8 cellular contexts compared by ENCODE assay signal in genomic region chr1:113905435-113905861, GRCh38. TPM values are rescaled to one million over a fixed set of nuclear protein-coding genes. Genes with fewer than 3 reads are reported as not detected.
DNase-seq lines count a peak whose midpoint lies in the region; ATAC-seq and TF ChIP-seq lines count a peak whose summit lies in the region.

No MANE protein-coding gene starts in this region.

- H3K4me2 ChIP-seq in fibroblast of lung (ENCODE audit: extremely low read depth, insufficient read depth, low read length) (peak overlapping the region; percentile 88), parathyroid adenoma (ENCODE audit: low read length) (peak overlapping the region; percentile 87)

- H3K27me3 ChIP-seq in fibroblast of lung (ENCODE audit: control insufficient read depth, insufficient read depth, low read length) (no peaks in the 10 kb centered on the region), parathyroid adenoma (ENCODE audit: control insufficient read depth, insufficient read depth, low read length) (no peaks in the 10 kb centered on the region)

- H3K79me2 ChIP-seq in fibroblast of lung (ENCODE audit: control insufficient read depth, insufficient read depth, low read length): peaks cover 25% of the 10 kb centered on the region
- H3K79me2 ChIP-seq in parathyroid adenoma: no peaks in the 10 kb centered on the region

- TF ChIP-seq CTCF in fibroblast of lung (conservative IDR thresholded peaks at IDR 0.05 in 1 of 2, IDR thresholded peaks at IDR 0.05 in 1 of 2; ENCODE audit: low read depth in 1 of 2, low read length in 2 of 2) (no peak), parathyroid adenoma (IDR thresholded peaks at IDR 0.05) (no peak)

- H3K27ac Mint-ChIP-seq in T-helper 17 cell: peak overlapping the region; percentile 99

- peak overlapping the region; percentile 100 for H3K4me3 Mint-ChIP-seq in T-helper 17 cell

- no peaks in the 10 kb centered on the region for H3K4me1 ChIP-seq in fibroblast of lung (ENCODE audit: control insufficient read depth, extremely low read depth, insufficient read depth, low read length)
- H3K4me1 ChIP-seq in parathyroid adenoma: no peaks in the 10 kb centered on the region

- H3K4me1 Mint-ChIP-seq in T-helper 17 cell: peaks cover 42% of the 10 kb centered on the region

- peak overlapping the region; percentile 85 for H3K27ac ChIP-seq in fibroblast of lung (ENCODE audit: insufficient read depth, low read length)
- peak overlapping the region; percentile 78 for H3K27ac ChIP-seq in parathyroid adenoma

- H3K9me3 ChIP-seq in T-helper 17 cell (ENCODE audit: control insufficient read depth, low read length, poor library complexity, severe bottlenecking) (no peaks in the 10 kb centered on the region), fibroblast of lung (ENCODE audit: control insufficient read depth, insufficient read depth, low read depth, low read length) (no peaks in the 10 kb centered on the region), parathyroid adenoma (ENCODE audit: control insufficient read depth, low read length) (no peaks in the 10 kb centered on the region)

- H3K4me3 ChIP-seq in fibroblast of lung (replicated peaks in 1 of 4; ENCODE audit: control extremely low read depth in 1 of 4, insufficient read depth in 1 of 4, low read depth in 3 of 4, low read length in 4 of 4) (peak overlapping the region; percentile 73 to 91 (median 88)), parathyroid adenoma (ENCODE audit: low read depth, low read length) (peak overlapping the region; percentile 76)

- H3K36me3 Mint-ChIP-seq in T-helper 17 cell (ENCODE audit: low read depth): no peaks in the 10 kb centered on the region

- H3K36me3 ChIP-seq in fibroblast of lung (ENCODE audit: control insufficient read depth, insufficient read depth, low read length) (peaks cover 2% of the 10 kb centered on the region), parathyroid adenoma (ENCODE audit: control insufficient read depth, insufficient read depth, low read length) (no peaks in the 10 kb centered on the region)

- peak; percentile 1 for ATAC-seq in HG03378 (IDR thresholded peaks at IDR 0.05; ENCODE audit: unreplicated experiment)
- ATAC-seq in T-helper 17 cell: no peak
- no peak for ATAC-seq in GM18519 (IDR thresholded peaks at IDR 0.05; ENCODE audit: low FRiP score, unreplicated experiment)

- H2AFZ ChIP-seq in fibroblast of lung (ENCODE audit: low read length) (peak overlapping the region; percentile 93), parathyroid adenoma (peak overlapping the region; percentile 89)

- H4K20me1 ChIP-seq in fibroblast of lung (ENCODE audit: control insufficient read depth, extremely low read depth, insufficient read depth, low read length): no peaks in the 10 kb centered on the region

- H3K9ac ChIP-seq in fibroblast of lung (ENCODE audit: insufficient read depth, low read length): peak overlapping the region; percentile 77
- no peak overlapping the region for H3K9ac ChIP-seq in parathyroid adenoma

- DNase-seq in stimulated activated CD4-positive, alpha-beta T cell treated with anti-CD3 and anti-CD28 coated beads, Interleukin-15, amount 100 ng/mL, for 1 hour (ENCODE audit: low read depth in 1 of 2, low spot score in 1 of 2): peak; percentile 2 to 12
- no peak for DNase-seq in stimulated activated CD4-positive, alpha-beta T cell treated with anti-CD3 and anti-CD28 coated beads, Interleukin-4, amount 100 ng/mL, for 1 hour
- DNase-seq in T-helper 17 cell (peak in 1 of 3 donors; percentile 12), fibroblast of lung (ENCODE audit: low read depth in 2 of 2) (no peak), HCEC 1CT (no peak)

- H3K27me3 Mint-ChIP-seq in T-helper 17 cell: no peaks in the 10 kb centered on the region

RNA-seq across cellular contexts. Expression of gene DCLRE1B, which starts 0.3 kb away (rescaled TPM):
- total RNA-seq in T-helper 17 cell (1 to 10 TPM; 5.4 to 7.0 TPM), fibroblast of lung (0.66 and 1.0 TPM in 2 replicates)
- 3.4 and 6.4 TPM in 2 replicates for polyA plus RNA-seq in fibroblast of lung
- 5.4 and 9.0 TPM in 2 replicates for polyA plus RNA-seq in fibroblast of lung (2012)
- 14.0 and 17.9 TPM in 2 replicates for polyA minus RNA-seq in fibroblast of lung (ENCODE audit: low replicate concordance)

RNA-seq across cellular contexts. Expression of gene AP4B1, which starts 0.8 kb away (rescaled TPM):
- total RNA-seq in T-helper 17 cell: 10 to 100 TPM; 52.1 to 56.1 TPM
- 11.7 and 12.1 TPM in 2 replicates for total RNA-seq in fibroblast of lung
- polyA plus RNA-seq in fibroblast of lung: 16.8 TPM in 2 replicates
- 9.3 and 11.4 TPM in 2 replicates for polyA plus RNA-seq in fibroblast of lung (2012)
- 1.9 and 6.5 TPM in 2 replicates for polyA minus RNA-seq in fibroblast of lung (ENCODE audit: low replicate concordance)

RNA-seq across cellular contexts. Expression of gene BCL2L15, which starts 18.1 kb away (rescaled TPM):
- total RNA-seq in T-helper 17 cell (1 to 10 TPM; 1.4 to 1.5 TPM), fibroblast of lung (under 0.01 TPM in 1 of 2 replicates, not detected in the other)
- 0.03 and 0.19 TPM in 2 replicates for polyA plus RNA-seq in fibroblast of lung
- not detected in 2 replicates for polyA plus RNA-seq in fibroblast of lung (2012)
- polyA minus RNA-seq in fibroblast of lung (ENCODE audit: low replicate concordance): 0.07 TPM in 1 of 2 replicates, not detected in the other

RNA-seq across cellular contexts. Expression of gene HIPK1, which starts 23.7 kb away (rescaled TPM):
- total RNA-seq in T-helper 17 cell (100 to 1,000 TPM; 228 to 253 TPM), fibroblast of lung (18.2 and 19.8 TPM in 2 replicates)
- 24.5 and 28.5 TPM in 2 replicates for polyA plus RNA-seq in fibroblast of lung
- polyA plus RNA-seq in fibroblast of lung (2012): 10.8 and 13.3 TPM in 2 replicates
- 68.9 and 78.5 TPM in 2 replicates for polyA minus RNA-seq in fibroblast of lung (ENCODE audit: low replicate concordance)

RNA-seq across cellular contexts. Expression of gene PTPN22, which starts 33.9 kb away (rescaled TPM):
- total RNA-seq in T-helper 17 cell (10 to 100 TPM; 40.8 to 42.6 TPM), fibroblast of lung (0.26 and 0.33 TPM in 2 replicates)
- polyA plus RNA-seq in fibroblast of lung: 0.10 and 0.11 TPM in 2 replicates
- 0.07 and 0.08 TPM in 2 replicates for polyA plus RNA-seq in fibroblast of lung (2012)
- polyA minus RNA-seq in fibroblast of lung (ENCODE audit: low replicate concordance): not detected in 2 replicates

Comparison
In these comparisons a context has a peak if more than half of its experiments do, and no peak if none do; other contexts are left out.
1. DNase-seq: peak in stimulated activated CD4-positive, alpha-beta T cell treated with anti-CD3 and anti-CD28 coated beads, Interleukin-15, amount 100 ng/mL, for 1 hour (2 of 2); none in stimulated activated CD4-positive, alpha-beta T cell treated with anti-CD3 and anti-CD28 coated beads, Interleukin-4, amount 100 ng/mL, for 1 hour (single experiment), fibroblast of lung (0 of 2) and HCEC 1CT (single experiment).